16 cellular contexts compared by ENCODE assay signal in the genomic region with DNA sequence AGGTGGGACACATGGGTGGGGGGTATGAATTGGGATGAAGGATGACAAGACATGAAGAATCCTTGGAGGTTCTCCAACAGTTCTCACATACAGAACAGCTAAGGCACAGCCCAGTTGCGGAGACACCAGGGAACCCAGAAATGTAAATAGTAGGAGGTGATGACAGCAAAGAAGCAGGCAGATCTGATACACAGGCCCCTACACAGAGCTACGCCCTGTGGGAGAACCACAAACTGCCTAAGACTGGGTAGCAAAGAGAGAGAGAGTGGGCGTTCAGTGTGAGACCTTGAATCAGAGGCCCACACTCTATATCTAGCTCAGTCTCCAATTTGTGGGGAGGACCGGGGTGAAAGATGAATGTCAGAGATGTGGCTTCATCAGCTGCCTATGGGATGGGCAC. TPM values are rescaled to one million over a fixed set of nuclear protein-coding genes. Genes with fewer than 3 reads are reported as not detected.
DNase-seq lines count a peak whose midpoint lies in the region; ATAC-seq, FAIRE-seq and TF ChIP-seq lines count a peak whose summit lies in the region.
"Had no signal": no experiment of that assay in that cellular context is flagged by ENCODE, and none has a peak within 500 bp of the region (broad histone marks: within the 10 kb centered on the region; RNA-seq: fewer than 3 reads in every experiment).

No MANE protein-coding gene starts in this region.

- no peak overlapping the region for H3K27ac ChIP-seq in CD4-positive, alpha-beta T cell (ENCODE audit: low read depth, low read length)
- peak overlapping the region; percentile 86 for H3K27ac ChIP-seq in brain microvascular endothelial cell
- H3K27ac ChIP-seq in small intestine (ENCODE audit: low read depth in 1 of 2, low read length in 1 of 2) = peak overlapping the region in 1 of 2 donors; percentile 82

- in situ Hi-C loops in brain microvascular endothelial cell (cut with HindIII; ENCODE audit: low pct_ligation_motif_present, low sequenced_read_pairs) = loop anchor here (25.0 kb wide), 2 partner anchors 180 to 280 kb away; no protein-coding TSS in a partner anchor

- H3K27me3 Mint-ChIP-seq in CD4-positive, alpha-beta T cell = no peaks in the 10 kb centered on the region
- no peaks in the 10 kb centered on the region for H3K27me3 Mint-ChIP-seq in activated CD4-positive, alpha-beta T cell treated with anti-CD3 and anti-CD28 coated beads, Interleukin-2, amount 10 ng/mL, durations not matched to agents 24 days and 14 days
- H3K27me3 Mint-ChIP-seq: naive thymus-derived CD4-positive, alpha-beta T cell had no signal

- DNase-seq in CD4-positive, alpha-beta T cell = no peak
- DNase-seq in activated CD4-positive, alpha-beta T cell treated with anti-CD3 and anti-CD28 coated beads, Interleukin-2, amount 10 ng/mL, durations not matched to agents 24 days and 14 days = peak; percentile 65
- DNase-seq in brain microvascular endothelial cell = peak; percentile 75
- DNase-seq in stimulated activated CD4-positive, alpha-beta T cell treated with anti-CD3 and anti-CD28 coated beads, Interleukin-2, amount 100 ng/mL, for 24 hours = peak; percentile 46 to 51
- no peak for DNase-seq in small intestine
- DNase-seq in NCI-H82 treated with DMSO at 0.1 percent for 48 hours (lab: John Stamatoyannopoulos, UW; ENCODE audit: unreplicated experiment) = no peak
- DNase-seq in cerebellar cortex (ENCODE audit: low spot score) = no peak
- no peak for DNase-seq in GOT3 (lab: John Stamatoyannopoulos, UW)
- DNase-seq: COR-L47, kidney glomerular epithelial cell, NCI-H1436 treated with DMSO at 0.1 percent for 48 hours, NCI-H526, SHP77 treated with DMSO at 0.1 percent for 48 hours had no signal

- no peaks in the 10 kb centered on the region for H3K9me3 ChIP-seq in CD4-positive, alpha-beta T cell (ENCODE audit: control insufficient read depth, low read length)
- no peaks in the 10 kb centered on the region for H3K9me3 ChIP-seq in small intestine (ENCODE audit: control insufficient read depth, low read depth)

- peaks cover 39% of the 10 kb centered on the region for H3K4me1 Mint-ChIP-seq in CD4-positive, alpha-beta T cell (ENCODE audit: low read depth)
- H3K4me1 Mint-ChIP-seq in activated CD4-positive, alpha-beta T cell treated with anti-CD3 and anti-CD28 coated beads, Interleukin-2, amount 10 ng/mL, durations not matched to agents 24 days and 14 days = peaks cover 57% of the 10 kb centered on the region

- FAIRE-seq in small intestine (lab: Jason Lieb, UNC) = no peak
- FAIRE-seq: GM19239, H54 had no signal

- H3K27me3 ChIP-seq in CD4-positive, alpha-beta T cell (ENCODE audit: control insufficient read depth, insufficient read depth, low read length) = no peaks in the 10 kb centered on the region
- H3K27me3 ChIP-seq in brain microvascular endothelial cell (replicated peaks) = no peaks in the 10 kb centered on the region
- H3K27me3 ChIP-seq in small intestine (ENCODE audit: control insufficient read depth in 2 of 2, insufficient read depth in 2 of 2, low read length in 2 of 2) = no peaks in the 10 kb centered on the region

- no peaks in the 10 kb centered on the region for H3K36me3 ChIP-seq in brain microvascular endothelial cell (replicated peaks)
- H3K36me3 ChIP-seq in small intestine (ENCODE audit: control insufficient read depth in 2 of 2, insufficient read depth in 2 of 2, low read length in 2 of 2) = no peaks in the 10 kb centered on the region

- H3K4me1 ChIP-seq in small intestine (ENCODE audit: control insufficient read depth in 2 of 2, insufficient read depth in 1 of 2, low read depth in 1 of 2, low read length in 1 of 2) = peaks cover 3 to 18% of the 10 kb centered on the region in 2 donors

- WGBS in small intestine, 3 donors = 78 to 91% (median 81%) methylated on average over 4 of the region's 4 CpGs

- H3K4me3 ChIP-seq in brain microvascular endothelial cell (ENCODE audit: low read depth, low read length) = no peak overlapping the region
- no peak overlapping the region for H3K4me3 ChIP-seq in small intestine (ENCODE audit: low read depth in 1 of 2, low read length in 2 of 2)

- intact Hi-C loops in CD4-positive, alpha-beta T cell (cut with DNase I, micrococcal nuclease) = no loop called here
- intact Hi-C loops in activated CD4-positive, alpha-beta T cell treated with anti-CD3 and anti-CD28 coated beads, Interleukin-2, amount 10 ng/mL, durations not matched to agents 24 days and 14 days (cut with micrococcal nuclease) = loop anchor here (1.0 to 10.0 kb wide), 4 partner anchors 9 to 953 kb away; a partner anchor contains a TSS

- no peak for TF ChIP-seq CTCF in CD4-positive, alpha-beta T cell (IDR thresholded peaks at IDR 0.05)
- no peak for TF ChIP-seq CTCF in brain microvascular endothelial cell (IDR thresholded peaks at IDR 0.05; ENCODE audit: low read depth, low read length, missing control alignments)

- ATAC-seq in CD4-positive, alpha-beta T cell (ENCODE audit: poor library complexity) = peak; percentile 50

- CTCF ChIA-PET in CD4-positive, alpha-beta T cell (lab: Charles Lee) = interaction anchor here (1.0 to 1.3 kb wide), 2 partner anchors 9 to 172 kb away, joined by 3 read pairs; a partner anchor contains a TSS

- H3K4me3 Mint-ChIP-seq in CD4-positive, alpha-beta T cell = no peak overlapping the region
- H3K4me3 Mint-ChIP-seq in activated CD4-positive, alpha-beta T cell treated with anti-CD3 and anti-CD28 coated beads, Interleukin-2, amount 10 ng/mL, durations not matched to agents 24 days and 14 days = peak overlapping the region; percentile 66

- H3K27ac Mint-ChIP-seq in CD4-positive, alpha-beta T cell = no peak overlapping the region
- H3K27ac Mint-ChIP-seq in activated CD4-positive, alpha-beta T cell treated with anti-CD3 and anti-CD28 coated beads, Interleukin-2, amount 10 ng/mL, durations not matched to agents 24 days and 14 days = peak overlapping the region; percentile 84

- POLR2A ChIA-PET in CD4-positive, alpha-beta T cell (lab: Charles Lee) = interaction anchor here (1.2 to 2.1 kb wide), 2 partner anchors 9 to 173 kb away, joined by 3 to 10 read pairs; a partner anchor contains a TSS

- H3K9me3 Mint-ChIP-seq in CD4-positive, alpha-beta T cell = no peaks in the 10 kb centered on the region
- no peaks in the 10 kb centered on the region for H3K9me3 Mint-ChIP-seq in activated CD4-positive, alpha-beta T cell treated with anti-CD3 and anti-CD28 coated beads, Interleukin-2, amount 10 ng/mL, durations not matched to agents 24 days and 14 days
- H3K9me3 Mint-ChIP-seq: naive thymus-derived CD4-positive, alpha-beta T cell had no signal

- no peaks in the 10 kb centered on the region for H3K36me3 Mint-ChIP-seq in CD4-positive, alpha-beta T cell (ENCODE audit: low read depth)
- H3K36me3 Mint-ChIP-seq in activated CD4-positive, alpha-beta T cell treated with anti-CD3 and anti-CD28 coated beads, Interleukin-2, amount 10 ng/mL, durations not matched to agents 24 days and 14 days (ENCODE audit: low read depth) = no peaks in the 10 kb centered on the region
- H3K36me3 Mint-ChIP-seq: naive thymus-derived CD4-positive, alpha-beta T cell had no signal

RNA-seq across cellular contexts. Expression of a gene that starts 9.5 kb away (rescaled TPM):
- 10 to 100 TPM; 27.9 to 31.5 TPM for total RNA-seq in CD4-positive, alpha-beta T cell
- 48.1 and 54.8 TPM in 2 replicates for total RNA-seq in activated CD4-positive, alpha-beta T cell treated with anti-CD3 and anti-CD28 coated beads, Interleukin-2, amount 10 ng/mL, durations not matched to agents 24 days and 14 days
- polyA plus RNA-seq in small intestine = 10 to 100 TPM; 38.5 to 69.6 (median 41.3) TPM

RNA-seq across cellular contexts. Expression of a gene that starts 22.9 kb away (rescaled TPM):
- 10 to 100 TPM; 26.7 to 28.5 TPM for total RNA-seq in CD4-positive, alpha-beta T cell
- total RNA-seq in activated CD4-positive, alpha-beta T cell treated with anti-CD3 and anti-CD28 coated beads, Interleukin-2, amount 10 ng/mL, durations not matched to agents 24 days and 14 days = 23.8 and 24.0 TPM in 2 replicates
- 1 to 10 TPM; 5.4 to 7.4 (median 6.2) TPM for polyA plus RNA-seq in small intestine

Comparison
In these comparisons a context has a peak if more than half of its experiments do, and no peak if none do; other contexts are left out.
1. DNase-seq: peak in activated CD4-positive, alpha-beta T cell treated with anti-CD3 and anti-CD28 coated beads, Interleukin-2, amount 10 ng/mL, durations not matched to agents 24 days and 14 days (single experiment), brain microvascular endothelial cell (single experiment) and stimulated activated CD4-positive, alpha-beta T cell treated with anti-CD3 and anti-CD28 coated beads, Interleukin-2, amount 100 ng/mL, for 24 hours (2 of 2); none in CD4-positive, alpha-beta T cell (0 of 10), small intestine (single experiment), NCI-H82 treated with DMSO at 0.1 percent for 48 hours (single experiment), cerebellar cortex (single experiment) and GOT3 (single experiment).